ENCODE assay signal across 8 cellular contexts in the genomic region with DNA sequence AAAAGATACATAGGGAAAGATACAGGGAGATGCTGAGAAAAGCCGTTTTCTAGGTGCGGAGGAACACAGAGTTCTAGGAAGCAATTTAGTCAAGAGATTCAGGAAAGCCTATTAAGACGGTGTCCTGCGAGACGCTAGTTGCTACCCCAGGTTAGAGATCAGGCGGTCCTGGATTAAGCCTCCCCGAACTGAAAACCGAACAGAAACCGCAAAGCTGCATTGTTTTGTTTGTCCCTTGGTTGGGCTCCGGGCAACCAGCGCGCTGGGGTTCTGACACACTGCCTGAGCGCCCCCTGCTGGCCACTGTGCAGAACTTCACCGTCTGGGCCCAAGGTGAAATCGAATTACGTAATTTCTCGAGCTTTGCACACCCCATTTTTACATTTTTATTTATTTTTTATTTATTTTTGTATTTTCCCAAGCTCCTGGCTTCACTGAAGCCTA. TPM values are rescaled to one million over a fixed set of nuclear protein-coding genes. Genes with fewer than 3 reads are reported as not detected.
DNase-seq lines count a peak whose midpoint lies in the region; ATAC-seq, FAIRE-seq and TF ChIP-seq lines count a peak whose summit lies in the region.

No MANE protein-coding gene starts in this region.

- H2BK15ac ChIP-seq in H1 (ENCODE audit: low read length) (no peak overlapping the region), mesendoderm (replicated peaks; ENCODE audit: low read depth) (no peak overlapping the region)

- peaks cover 9 to 14% of the 10 kb centered on the region in 2 donors for H3K27me3 Mint-ChIP-seq in CD8-positive, alpha-beta memory T cell

- H3K9ac ChIP-seq in H1 (replicated peaks in 1 of 4; ENCODE audit: extremely low read depth in 1 of 4, low read depth in 3 of 4, low read length in 3 of 4) (peak overlapping the region in 2 of 4 experiments; percentile 52 to 60; a peak in 4 of 7 replicates), mesendoderm (ENCODE audit: low read length) (peak overlapping the region; percentile 62)

- no peaks in the 10 kb centered on the region for H3K9me3 ChIP-seq in CD8-positive, alpha-beta memory T cell (ENCODE audit: low read length)
- H3K9me3 ChIP-seq in H1 (ENCODE audit: insufficient read depth in 2 of 2, low read depth in 1 of 2, low read length in 1 of 2) = 0 out of 4 replicates have a peak, but pooled peaks cover 0 to 2% of the 10 kb centered on the region in 2 experiments

- FAIRE-seq in H1 (lab: Jason Lieb, UNC) = peak; percentile 77

- DNase-seq in CD8-positive, alpha-beta memory T cell = peak; percentile 83 to 92 (median 85)
- peak; percentile 67 for DNase-seq in HPDE6-E6E7 (ENCODE audit: extremely low spot score)
- DNase-seq in NK-92 treated with Interleukin-12 subunit alpha and Interleukin-12 subunit beta, amount 100 ng/mL, for 24 hours (lab: John Stamatoyannopoulos, UW) = peak; percentile 70
- DNase-seq in activated CD8-positive, alpha-beta memory T cell treated with anti-CD3 and anti-CD28 coated beads for 48 hours (ENCODE audit: low read depth in 2 of 3, low spot score in 2 of 3) = peak; percentile 49 to 87 (median 68)
- peak in 1 of 2 experiments; percentile 92 for DNase-seq in H1 (ENCODE audit: low read depth in 1 of 2, low spot score in 2 of 2)
- DNase-seq in mesendoderm = peak; percentile 96
- peak; percentile 69 for DNase-seq in stimulated activated CD8-positive, alpha-beta memory T cell treated with anti-CD3 and anti-CD28 coated beads, Interleukin-12 subunit alpha, Interleukin-12 subunit beta, amount 100 ng/mL, for 4 hours (ENCODE audit: low read depth)

- H3K4me3 ChIP-seq in CD8-positive, alpha-beta memory T cell (ENCODE audit: low read length) = peak overlapping the region; percentile 71
- H3K4me3 ChIP-seq in H1 (ENCODE audit: extremely low read depth in 1 of 4, insufficient read depth in 2 of 4, low read depth in 3 of 4, low read length in 4 of 4) (peak overlapping the region; percentile 73 to 81 (median 76); a peak in 7 of 8 replicates), mesendoderm (ENCODE audit: low read length) (peak overlapping the region; percentile 77)

- peak overlapping the region; percentile 57 to 93 (median 88) for H3K27ac Mint-ChIP-seq in CD8-positive, alpha-beta memory T cell

- no peak overlapping the region for H4K8ac ChIP-seq in H1 (ENCODE audit: extremely low read depth, insufficient read depth, low read length)
- H4K8ac ChIP-seq in mesendoderm (ENCODE audit: low read depth, low read length) = no peak overlapping the region

- H3K4ac ChIP-seq in H1 (replicated peaks; ENCODE audit: insufficient read length, low read depth, low read length) (no peak overlapping the region), mesendoderm (ENCODE audit: low read depth, low read length) (no peak overlapping the region)

- CTCF ChIA-PET in CD8-positive, alpha-beta memory T cell (lab: Charles Lee) = interaction anchor here (0.7 to 14.4 kb wide), 36 partner anchors 9 to 745 kb away, joined by 3 to 186 read pairs (median 4); partner anchors contain the start of genes GTF2E1, LRRC58, NDUFB4 and RABL3
- CTCF ChIA-PET in H1 (lab: Charles Lee; ENCODE audit: partially characterized antibody) = interaction anchor here (0.6 to 7.2 kb wide), 47 partner anchors 9 to 833 kb away, joined by 3 to 130 read pairs (median 4); partner anchors contain the start of gene NDUFB4

- H4K91ac ChIP-seq in H1 (replicated peaks; ENCODE audit: insufficient read length, low read length) = peak overlapping the region; percentile 14

- H2BK120ac ChIP-seq in H1 (replicated peaks; ENCODE audit: low read depth, low read length) (no peak overlapping the region), mesendoderm (ENCODE audit: low read depth, low read length) (no peak overlapping the region)

- no peak overlapping the region for H3K56ac ChIP-seq in H1 (replicated peaks; ENCODE audit: insufficient read length, low read depth, low read length)
- peak overlapping the region; percentile 85 for H3K56ac ChIP-seq in mesendoderm (ENCODE audit: low read length)

- TF ChIP-seq RAD21 in H1 (IDR thresholded peaks at IDR 0.05 in 1 of 2, conservative IDR thresholded peaks at IDR 0.05 in 1 of 2; ENCODE audit: low read depth in 2 of 2, low read length in 2 of 2) = peak; percentile 96 to 98

- H3K36me3 Mint-ChIP-seq in CD8-positive, alpha-beta memory T cell = no peaks in the 10 kb centered on the region

- no peak overlapping the region for H2AK5ac ChIP-seq in H1 (ENCODE audit: low read depth, low read length)
- no peak overlapping the region for H2AK5ac ChIP-seq in mesendoderm (ENCODE audit: low read length)

- peak overlapping the region; percentile 63 for H3K27ac ChIP-seq in CD8-positive, alpha-beta memory T cell (ENCODE audit: low read depth, low read length)
- no peak overlapping the region for H3K27ac ChIP-seq in H1 (ENCODE audit: low read depth, low read length)
- H3K27ac ChIP-seq in mesendoderm (ENCODE audit: low read depth, low read length) = no peak overlapping the region

- H2AFZ ChIP-seq in H1 (ENCODE audit: low read length) = no peak overlapping the region; the same call in 1 of the 2 replicates

- H3K36me3 ChIP-seq in CD8-positive, alpha-beta memory T cell (ENCODE audit: insufficient read depth, low read length) = no peaks in the 10 kb centered on the region
- H3K36me3 ChIP-seq in H1 (ENCODE audit: control insufficient read depth in 2 of 4, insufficient read depth in 4 of 4, low read length in 3 of 4) = no peaks in the 10 kb centered on the region
- H3K36me3 ChIP-seq in mesendoderm (ENCODE audit: control insufficient read depth, insufficient read depth, low read length) = no peaks in the 10 kb centered on the region

- no peak overlapping the region for H2BK20ac ChIP-seq in H1 (ENCODE audit: low read length)

- H3K23ac ChIP-seq in H1 (ENCODE audit: insufficient read length) = no peak overlapping the region
- H3K23ac ChIP-seq in mesendoderm (ENCODE audit: low read length) = no peak overlapping the region

- peaks cover 8% of the 10 kb centered on the region for H3K4me1 ChIP-seq in CD8-positive, alpha-beta memory T cell (ENCODE audit: insufficient read depth, low read length)
- H3K4me1 ChIP-seq in H1 (replicated peaks in 1 of 4; ENCODE audit: control insufficient read depth in 3 of 4, insufficient read depth in 4 of 4, low read length in 3 of 4) (peaks cover 4 to 13% (median 6%) of the 10 kb centered on the region in 4 experiments; a peak in 6 of 7 replicates), mesendoderm (ENCODE audit: control insufficient read depth, low read depth, low read length) (no peaks in the 10 kb centered on the region)

- peak overlapping the region; percentile 71 to 93 for H3K4me2 ChIP-seq in H1 (ENCODE audit: insufficient read depth in 1 of 2, low read depth in 2 of 2, low read length in 2 of 2)
- H3K4me2 ChIP-seq in mesendoderm (ENCODE audit: low read length) = peak overlapping the region; percentile 90

- WGBS in H1 (ENCODE audit: extremely low coverage in 1 of 2, insufficient coverage in 1 of 2, insufficient read length in 1 of 2, insufficient replicate concordance in 2 of 2, low coverage in 1 of 2, low lambda C conversion rate in 2 of 2, missing lambda C conversion rate in 1 of 2), 2 experiments = 9% methylated on average over 17 of the region's 17 CpGs; no CpG with 5 or more reads in 1 of the 2 experiments
- no CpG with 5 or more reads among the region's 17 CpGs for WGBS in mesendoderm (ENCODE audit: extremely low coverage, insufficient coverage, low lambda C conversion rate)

- POLR2A ChIA-PET in CD8-positive, alpha-beta memory T cell (lab: Charles Lee) = interaction anchor here (0.7 kb wide), 1 partner anchor 463 kb away, joined by 3 read pairs; no protein-coding TSS in a partner anchor
- POLR2A ChIA-PET in H1 (lab: Charles Lee; ENCODE audit: partially characterized antibody) = interaction anchor here (0.6 to 4.2 kb wide), 13 partner anchors 9 to 1076 kb away, joined by 3 to 29 read pairs (median 4); partner anchors contain the start of genes FSTL1 and LRRC58

- peaks cover 10% of the 10 kb centered on the region for H3K27me3 ChIP-seq in CD8-positive, alpha-beta memory T cell (ENCODE audit: insufficient read depth, low read length, poor library complexity, severe bottlenecking)
- peaks cover 0 to 3% (median 0%) of the 10 kb centered on the region in 4 experiments; a peak in 2 of 7 replicates for H3K27me3 ChIP-seq in H1 (replicated peaks in 1 of 4; ENCODE audit: control insufficient read depth in 3 of 4, extremely low read depth in 1 of 4, insufficient read depth in 3 of 4, low read length in 3 of 4)
- H3K27me3 ChIP-seq in mesendoderm (ENCODE audit: insufficient read depth, low read length, poor library complexity) = no peaks in the 10 kb centered on the region

- TF ChIP-seq CTCF in H1 (IDR thresholded peaks at IDR 0.05; ENCODE audit: control extremely low read depth in 1 of 3, insufficient read depth in 1 of 3, low read depth in 1 of 3, low read length in 3 of 3) = peak; percentile 83 to 90 (median 86)

- peak overlapping the region; percentile 64 to 87 (median 80) for H3K4me3 Mint-ChIP-seq in CD8-positive, alpha-beta memory T cell

- peaks cover 6% of the 10 kb centered on the region for H3K23me2 ChIP-seq in H1 (ENCODE audit: low read depth, low read length)

- H2BK5ac ChIP-seq in H1 (ENCODE audit: low read depth, low read length) (no peak overlapping the region), mesendoderm (ENCODE audit: low read length) (no peak overlapping the region)

- H3K79me1 ChIP-seq in H1 (ENCODE audit: low read depth, low read length) = no peaks in the 10 kb centered on the region
- H3K79me1 ChIP-seq in mesendoderm (ENCODE audit: low read length) = no peaks in the 10 kb centered on the region

- no peaks in the 10 kb centered on the region for H4K20me1 ChIP-seq in H1 (replicated peaks in 1 of 2; ENCODE audit: control insufficient read depth in 1 of 2, insufficient read depth in 2 of 2, low read length in 2 of 2)

- H4K5ac ChIP-seq in H1 (ENCODE audit: insufficient read length, low read depth, low read length) (no peak overlapping the region), mesendoderm (ENCODE audit: low read length) (no peak overlapping the region)

- no peaks in the 10 kb centered on the region for H3K9me3 Mint-ChIP-seq in CD8-positive, alpha-beta memory T cell

- TF ChIP-seq EP300 in H1 (IDR thresholded peaks at IDR 0.05; ENCODE audit: borderline replicate concordance in 1 of 2, low read depth in 2 of 2, low read length in 2 of 2) = peak in 1 of 2 experiments; percentile 76; a peak in 1 of 3 replicates

- H3K18ac ChIP-seq in H1 (ENCODE audit: extremely low read depth, low read length) = no peak overlapping the region
- peak overlapping the region; percentile 6 for H3K18ac ChIP-seq in mesendoderm (ENCODE audit: low read length)

- no peak overlapping the region for H3K14ac ChIP-seq in H1 (ENCODE audit: insufficient read length)

- peak in 1 of 2 experiments; percentile 52; a peak in 2 of 3 replicates for TF ChIP-seq POLR2A in H1 (IDR thresholded peaks at IDR 0.05; ENCODE audit: control extremely low read depth in 1 of 2, low read depth in 2 of 2, low read length in 2 of 2)

- H3K79me2 ChIP-seq in H1 (ENCODE audit: control insufficient read depth in 1 of 2, insufficient read depth in 2 of 2, low read length in 2 of 2) (no peaks in the 10 kb centered on the region), mesendoderm (ENCODE audit: control insufficient read depth, insufficient read depth, low read length) (no peaks in the 10 kb centered on the region)

- H2BK12ac ChIP-seq in H1 (ENCODE audit: low read depth, low read length) = no peak overlapping the region

- peak; percentile 86 for ATAC-seq in GM19468 (IDR thresholded peaks at IDR 0.05; ENCODE audit: extremely low read depth, unreplicated experiment)

- H3K4me1 Mint-ChIP-seq in CD8-positive, alpha-beta memory T cell = peaks cover 9 to 19% (median 18%) of the 10 kb centered on the region in 3 donors

RNA-seq across cellular contexts. Expression of gene NDUFB4, which starts 37.3 kb away (rescaled TPM):
- total RNA-seq in CD8-positive, alpha-beta memory T cell = 100 to 1,000 TPM; 102 to 103 TPM
- 263 TPM for polyA plus RNA-seq in CD8-positive, alpha-beta memory T cell
- total RNA-seq in H1 (2021; fragmentation: NEBNext Ultra II Directional; extraction: Animal tissue kit (Norgen Biotek cat#: 25700)) = 184 and 194 TPM in 2 replicates
- 347 and 382 TPM in 2 replicates for polyA plus RNA-seq in H1 (2011; rRNA removed)
- polyA plus RNA-seq in H1 (2011; cell fraction: cytosol; rRNA removed) = 324 TPM
- 202 TPM for polyA plus RNA-seq in H1 (2011; cell fraction: nucleus; rRNA removed)
- 215 to 321 TPM (median 290 TPM) in 4 replicates for polyA plus RNA-seq in H1 (2012, experiment 1 of 2)
- 4,354 TPM for polyA plus RNA-seq in H1 (2012, experiment 2 of 2)
- polyA plus RNA-seq in H1 (2013, experiment 1 of 2) = 620 TPM
- polyA plus RNA-seq in H1 (2013, experiment 2 of 2) = 616 TPM
- polyA minus RNA-seq in H1 (2011; rRNA and poly(A)+ RNA removed) = 94.4 and 113 TPM in 2 replicates
- polyA minus RNA-seq in H1 (2011; cell fraction: cytosol; rRNA and poly(A)+ RNA removed) = 161 TPM
- polyA minus RNA-seq in H1 (2011; cell fraction: nucleus; rRNA and poly(A)+ RNA removed) = 78.7 TPM
- polyA plus RNA-seq in mesendoderm (2013, experiment 1 of 2) = 470 TPM
- polyA plus RNA-seq in mesendoderm (2013, experiment 2 of 2) = 483 TPM
